1 cellular context compared by ENCODE assay signal in genomic region chr10:97445722-97446639, GRCh38.
TF ChIP-seq lines count a peak whose summit lies in the region.

Gene EXOSC1, minus strand, starts transcription at chr10:97446006. Its CDS starts 21 bp downstream, at chr10:97445985.
Gene ZDHHC16, plus strand, starts transcription at chr10:97446175. Its CDS starts 5,501 bp downstream, at chr10:97451676.

TF ChIP-seq in HepG2, 621 proteins besides CTCF, POLR2A, EP300 and RAD21 (continued from another document and continues in another):
- TF ChIP-seq ZMYM3 (CRISPR knock-in tag; IDR thresholded peaks at IDR 0.05) (no peak), FOXK2 (IDR thresholded peaks at IDR 0.05) (no peak), SMARCC2 (IDR thresholded peaks at IDR 0.05) (no peak), PREB (CRISPR knock-in tag; IDR thresholded peaks at IDR 0.05) (no peak), MTA3 (CRISPR knock-in tag; IDR thresholded peaks at IDR 0.05) (no peak), CBFB (CRISPR knock-in tag; IDR thresholded peaks at IDR 0.05) (peak; percentile 58; the same call in 1 of the 2 replicates), ZNF570 (CRISPR knock-in tag; IDR thresholded peaks at IDR 0.05; ENCODE audit: borderline replicate concordance) (no peak), CSRNP1 (CRISPR knock-in tag; IDR thresholded peaks at IDR 0.05) (no peak; the same call in 1 of the 2 replicates), ZNF33B (CRISPR knock-in tag; IDR thresholded peaks at IDR 0.05) (0 out of 2 replicates have a peak, but pooled peaks have one; percentile 77), ZNF572 (CRISPR knock-in tag; IDR thresholded peaks at IDR 0.05) (no peak; the same call in 1 of the 2 replicates), UBTF (CRISPR knock-in tag; IDR thresholded peaks at IDR 0.05) (peak; percentile 60), MLX (CRISPR knock-in tag; IDR thresholded peaks at IDR 0.05) (peak; percentile 64; the same call in 1 of the 2 replicates), SMC3 (IDR thresholded peaks at IDR 0.05; ENCODE audit: low read length) (no peak), CEBPG (CRISPR knock-in tag; IDR thresholded peaks at IDR 0.05) (no peak), ZNF414 (CRISPR knock-in tag; IDR thresholded peaks at IDR 0.05) (peak; percentile 70; the same call in 1 of the 2 replicates), ZNF530 (CRISPR knock-in tag; IDR thresholded peaks at IDR 0.05; ENCODE audit: low read depth) (no peak), RBM22 (optimal IDR thresholded peaks at IDR 0.05; ENCODE audit: low read length) (no peak), ETV6 (CRISPR knock-in tag; conservative IDR thresholded peaks at IDR 0.05) (no peak), ZNF446 (CRISPR knock-in tag; IDR thresholded peaks at IDR 0.05) (no peak), YEATS4 (CRISPR knock-in tag; IDR thresholded peaks at IDR 0.05; ENCODE audit: borderline replicate concordance) (peak; percentile 87), NFYC (CRISPR knock-in tag; IDR thresholded peaks at IDR 0.05) (peak; percentile 99), ELF1 (CRISPR knock-in tag; IDR thresholded peaks at IDR 0.05) (peak; percentile 93), FOXP1 (IDR thresholded peaks at IDR 0.05) (no peak), FOXP1 (CRISPR knock-in tag; IDR thresholded peaks at IDR 0.05) (no peak), ZNF800 (CRISPR knock-in tag; IDR thresholded peaks at IDR 0.05) (no peak), RBM39 (IDR thresholded peaks at IDR 0.05; ENCODE audit: low read depth, low read length, poor library complexity, severe bottlenecking) (no peak), ZNF441 (CRISPR knock-in tag; IDR thresholded peaks at IDR 0.05; ENCODE audit: borderline replicate concordance) (0 out of 2 replicates have a peak, but pooled peaks have one; percentile 24), ZNF839 (CRISPR knock-in tag; IDR thresholded peaks at IDR 0.05; ENCODE audit: borderline replicate concordance) (no peak), TOE1 (CRISPR knock-in tag; IDR thresholded peaks at IDR 0.05) (no peak), RERE (CRISPR knock-in tag; IDR thresholded peaks at IDR 0.05; ENCODE audit: low read depth) (no peak), PRPF4 (IDR thresholded peaks at IDR 0.05; ENCODE audit: low read depth, low read length, poor library complexity, severe bottlenecking) (no peak), ZNF292 (CRISPR knock-in tag; IDR thresholded peaks at IDR 0.05; ENCODE audit: borderline replicate concordance, low read depth) (no peak), ZNF761 (CRISPR knock-in tag; conservative IDR thresholded peaks at IDR 0.05) (no peak), YEATS2 (CRISPR knock-in tag; IDR thresholded peaks at IDR 0.05; ENCODE audit: borderline replicate concordance) (peak; percentile 69; the same call in 1 of the 2 replicates), MAZ (IDR thresholded peaks at IDR 0.05; ENCODE audit: borderline replicate concordance, low read depth, low read length) (no peak; the same call in 1 of the 2 replicates), MAZ (CRISPR knock-in tag; IDR thresholded peaks at IDR 0.05; ENCODE audit: low read depth) (peak; percentile 90), ZNF75D (CRISPR knock-in tag; IDR thresholded peaks at IDR 0.05; ENCODE audit: borderline replicate concordance) (no peak), ZNF18 (CRISPR knock-in tag; IDR thresholded peaks at IDR 0.05; ENCODE audit: insufficient replicate concordance) (no peak), ZNF569 (CRISPR knock-in tag; IDR thresholded peaks at IDR 0.05; ENCODE audit: borderline replicate concordance) (no peak), TMF1 (CRISPR knock-in tag; IDR thresholded peaks at IDR 0.05; ENCODE audit: low read depth) (0 out of 2 replicates have a peak, but pooled peaks have one; percentile 51), ARNT2 (CRISPR knock-in tag; IDR thresholded peaks at IDR 0.05; ENCODE audit: low read depth) (peak; percentile 22), USF2 (IDR thresholded peaks at IDR 0.05; ENCODE audit: low read depth, low read length) (peak; percentile 52; the same call in 1 of the 2 replicates), USF2 (CRISPR knock-in tag; IDR thresholded peaks at IDR 0.05; ENCODE audit: borderline replicate concordance) (no peak)
